In the genomic region with DNA sequence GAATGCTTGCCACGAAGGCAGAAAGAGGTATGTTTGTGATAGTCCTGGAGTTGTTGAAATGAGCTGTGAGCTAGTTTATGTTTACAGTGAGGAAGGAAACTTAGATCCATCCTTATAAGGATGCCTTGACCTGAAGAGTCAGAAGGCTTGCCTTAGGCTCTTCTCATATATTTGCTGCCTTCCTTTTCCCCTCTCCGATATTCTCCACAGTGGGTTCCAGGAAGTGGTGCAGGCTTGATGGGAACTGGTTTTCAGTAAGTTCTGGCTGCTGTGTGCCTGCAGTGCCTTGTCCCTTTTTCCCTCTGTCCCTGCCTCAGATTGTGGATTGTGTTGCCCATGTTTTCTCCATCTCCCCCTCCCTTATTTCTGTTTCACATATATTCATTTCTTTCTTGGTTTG, we compare ENCODE assay signal across 25 cellular contexts.
A peak's percentile ranks its signal among the peaks of the same experiment; 100 is the strongest.
DNase-seq lines count a peak whose midpoint lies in the region; ATAC-seq, FAIRE-seq and TF ChIP-seq lines count a peak whose summit lies in the region.
"Had no signal": no experiment of that assay in that cellular context is flagged by ENCODE, and none has a peak within 500 bp of the region (broad histone marks: within the 10 kb centered on the region; RNA-seq: fewer than 3 reads in every experiment).

No MANE protein-coding gene starts in this region.

- CTCF ChIA-PET in A549 (lab: Yijun Ruan, JAX), result interaction anchor here (0.6 kb wide), 1 partner anchor 117 kb away, joined by 4 read pairs; no protein-coding TSS in a partner anchor
- CTCF ChIA-PET in OCI-LY7 (lab: Charles Lee; ENCODE audit: unreplicated experiment), result no interaction called here

- no peaks in the 10 kb centered on the region for H3K27me3 ChIP-seq in BE2C
- H3K27me3 ChIP-seq: MG63 had no signal

- no peak for TF ChIP-seq CTCF in A549 (IDR thresholded peaks at IDR 0.05)
- TF ChIP-seq CTCF in OCI-LY7 (conservative IDR thresholded peaks at IDR 0.05; ENCODE audit: low read length), result no peak
- TF ChIP-seq CTCF in BE2C (IDR thresholded peaks at IDR 0.05; ENCODE audit: low read depth, low read length), result no peak

- H3K27ac ChIP-seq in A549 (no peak overlapping the region), OCI-LY7 (ENCODE audit: low read depth, low read length, poor library complexity, severe bottlenecking) (no peak overlapping the region)

- FAIRE-seq in A549 (lab: Jason Lieb, UNC) (peak; percentile 23), GM19239 (lab: Jason Lieb, UNC) (peak; percentile 51)
- FAIRE-seq: A204.1, D721Med, HTR-8/SVneo had no signal

- peaks cover 13% of the 10 kb centered on the region for H3K4me1 ChIP-seq in A549
- H3K4me1 ChIP-seq in OCI-LY7 (ENCODE audit: insufficient read depth, low read length, poor library complexity, severe bottlenecking), result peaks cover 52% of the 10 kb centered on the region
- H3K4me1 ChIP-seq in BE2C, result no peaks in the 10 kb centered on the region

- H3K4me3 ChIP-seq in A549, result no peak overlapping the region
- H3K4me3 ChIP-seq in OCI-LY7 (ENCODE audit: low read depth, low read length, poor library complexity, severe bottlenecking), result no peak overlapping the region
- no peak overlapping the region for H3K4me3 ChIP-seq in BE2C (ENCODE audit: low read depth, low read length)
- H3K4me3 ChIP-seq: MG63 had no signal

- TF ChIP-seq RAD21 in A549 (conservative IDR thresholded peaks at IDR 0.05 in 1 of 2, IDR thresholded peaks at IDR 0.05 in 1 of 2), result no peak

- DNase-seq in A549 (ENCODE audit: low read depth in 1 of 2, low spot score in 1 of 2) (no peak), GM19239 (ENCODE audit: insufficient read length, low spot score) (no peak), OCI-LY7 (ENCODE audit: low spot score) (no peak), iris pigment epithelial cell (ENCODE audit: low read depth) (peak; percentile 20), BE2C (no peak)
- DNase-seq: C1 segment of cervical spinal cord; CD8-positive, alpha-beta memory T cell; DND-41; GDM1; HFFc6; Karpas-422; MG63; NCI-H1092 treated with DMSO at 0.1 percent for 48 hours; NCI-H2081 treated with DMSO at 0.1 percent for 48 hours; NCI-H510A; PC-3; RPMI8226; SHP77 treated with DMSO at 0.1 percent for 48 hours; SK-N-SH had no signal

- POLR2A ChIA-PET in A549 (lab: Yijun Ruan, JAX), result no interaction called here
- POLR2A ChIA-PET in OCI-LY7 (lab: Charles Lee), result interaction anchor here (0.6 to 2.4 kb wide), 13 partner anchors 7 to 567 kb away, joined by 3 to 15 read pairs (median 4); no protein-coding TSS in a partner anchor

- H2AFZ ChIP-seq in OCI-LY7 (ENCODE audit: low read length), result peak overlapping the region; percentile 35; the same call in 1 of the 2 replicates

- no peaks in the 10 kb centered on the region for H3K9me2 ChIP-seq in OCI-LY7 (ENCODE audit: insufficient read depth, low read length)
- H3K9me2 ChIP-seq: SK-N-SH had no signal

- H3K4me2 ChIP-seq in A549 (no peak overlapping the region), OCI-LY7 (ENCODE audit: low read length) (peak overlapping the region; percentile 70)
- H3K4me2 ChIP-seq: SK-N-SH had no signal

- H3K79me2 ChIP-seq in OCI-LY7 (ENCODE audit: insufficient read depth, low read depth, low read length), result no peaks in the 10 kb centered on the region

- TF ChIP-seq EP300 in A549 (IDR thresholded peaks at IDR 0.05), result no peak

- no peaks in the 10 kb centered on the region for H4K20me1 ChIP-seq in OCI-LY7 (ENCODE audit: insufficient read depth, low read length)

- H3K36me3 ChIP-seq in OCI-LY7 (ENCODE audit: insufficient read depth, low read length) (no peaks in the 10 kb centered on the region; the same call in 1 of the 2 replicates), BE2C (no peaks in the 10 kb centered on the region)
- H3K36me3 ChIP-seq: MG63 had no signal

- ATAC-seq in A549, result no peak
- no peak for ATAC-seq in HG03108 (IDR thresholded peaks at IDR 0.05; ENCODE audit: unreplicated experiment)
- ATAC-seq in HG02610 (IDR thresholded peaks at IDR 0.05; ENCODE audit: unreplicated experiment), result no peak
- ATAC-seq in esophagus mucosa, result no peak
- ATAC-seq: PC-3 had no signal

- TF ChIP-seq POLR2A in A549 (IDR thresholded peaks at IDR 0.05; ENCODE audit: low read length), result no peak

- BruUV-seq in OCI-LY7 (replicated peaks; lab: Mats Ljungman, UMichigan), result no TSS peak

- intact Hi-C loops in OCI-LY7 (cut with micrococcal nuclease; ENCODE audit: unreplicated experiment), result loop anchor here (2.0 to 5.0 kb wide), 3 partner anchors 78 to 289 kb away; partner anchors contain the start of gene UBE2E1

- H3K9me3 ChIP-seq in A549 (no peaks in the 10 kb centered on the region), OCI-LY7 (ENCODE audit: low read length) (no peaks in the 10 kb centered on the region), BE2C (no peaks in the 10 kb centered on the region)
- H3K9me3 ChIP-seq: MG63, SK-N-SH had no signal

- 86% methylated on average over 2 of the region's 2 CpGs for WGBS in A549 (ENCODE audit: missing lambda C conversion rate)

TF ChIP-seq in A549, 52 proteins besides CTCF, POLR2A, EP300 and RAD21:
- TF ChIP-seq EHMT2 (IDR thresholded peaks at IDR 0.05; ENCODE audit: low read depth), result no peak
- TF ChIP-seq NFE2L2 (conservative IDR thresholded peaks at IDR 0.05; ENCODE audit: low read length), result no peak
- no peak for TF ChIP-seq ESRRA (IDR thresholded peaks at IDR 0.05; ENCODE audit: borderline replicate concordance, low read length)
- TF ChIP-seq, protein P1, sequence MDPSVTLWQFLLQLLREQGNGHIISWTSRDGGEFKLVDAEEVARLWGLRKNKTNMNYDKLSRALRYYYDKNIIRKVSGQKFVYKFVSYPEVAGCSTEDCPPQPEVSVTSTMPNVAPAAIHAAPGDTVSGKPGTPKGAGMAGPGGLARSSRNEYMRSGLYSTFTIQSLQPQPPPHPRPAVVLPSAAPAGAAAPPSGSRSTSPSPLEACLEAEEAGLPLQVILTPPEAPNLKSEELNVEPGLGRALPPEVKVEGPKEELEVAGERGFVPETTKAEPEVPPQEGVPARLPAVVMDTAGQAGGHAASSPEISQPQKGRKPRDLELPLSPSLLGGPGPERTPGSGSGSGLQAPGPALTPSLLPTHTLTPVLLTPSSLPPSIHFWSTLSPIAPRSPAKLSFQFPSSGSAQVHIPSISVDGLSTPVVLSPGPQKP (IDR thresholded peaks at IDR 0.05; ENCODE audit: low read depth, low read length), result no peak
- TF ChIP-seq CHD4 (IDR thresholded peaks at IDR 0.05; ENCODE audit: borderline replicate concordance), result no peak
- TF ChIP-seq EHF (CRISPR knock-in tag; IDR thresholded peaks at IDR 0.05), result no peak
